Comparison of ENCODE assay signal across 9 cellular contexts in genomic region chr11:111911563-111912401, GRCh38. TPM values are rescaled to one million over a fixed set of nuclear protein-coding genes. Genes with fewer than 3 reads are reported as not detected.
DNase-seq lines count a peak whose midpoint lies in the region; ATAC-seq, FAIRE-seq and TF ChIP-seq lines count a peak whose summit lies in the region.
"Had no signal": no experiment of that assay in that cellular context is flagged by ENCODE, and none has a peak within 500 bp of the region (broad histone marks: within the 10 kb centered on the region; RNA-seq: fewer than 3 reads in every experiment).

Gene CRYAB, minus strand, starts transcription at chr11:111911770. Its CDS starts 46 bp downstream, at chr11:111911724.

- no peaks in the 10 kb centered on the region for H3K9me3 Mint-ChIP-seq in activated CD4-positive, alpha-beta T cell treated with anti-CD3 and anti-CD28 coated beads, Interleukin-2, amount 10 ng/mL, durations not matched to agents 24 days and 14 days
- H3K9me3 Mint-ChIP-seq: activated naive CD8-positive, alpha-beta T cell treated with anti-CD3 and anti-CD28 coated beads for 36 hours had no signal

- peak; percentile 83 for FAIRE-seq in HTR-8/SVneo (lab: Jason Lieb, UNC)

- ATAC-seq in GM18511 (IDR thresholded peaks at IDR 0.05; ENCODE audit: unreplicated experiment) (no peak), GM18505 (IDR thresholded peaks at IDR 0.05; ENCODE audit: unreplicated experiment) (no peak)

- no peak for TF ChIP-seq POLR2A in GM18505 (IDR thresholded peaks at IDR 0.05; ENCODE audit: borderline replicate concordance, extremely low read depth, insufficient read depth, insufficient read length)

- H3K27ac ChIP-seq in colonic mucosa (peak within 1 kb of the TSS; percentile 75), layer of hippocampus (ENCODE audit: low read depth, low read length) (peak within 1 kb of the TSS; percentile 98), subcutaneous abdominal adipose tissue (ENCODE audit: low read depth, low read length) (peak within 1 kb of the TSS; percentile 96)

- H3K9me3 ChIP-seq in colonic mucosa (no peaks in the 10 kb centered on the region), subcutaneous abdominal adipose tissue (ENCODE audit: control insufficient read depth in 5 of 5, low read length in 5 of 5) (no peaks in the 10 kb centered on the region)

- H3K4me1 ChIP-seq in colonic mucosa (no peaks in the 10 kb centered on the region), subcutaneous abdominal adipose tissue (ENCODE audit: control insufficient read depth in 5 of 5, insufficient read depth in 5 of 5, low read length in 5 of 5) (peaks cover 11 to 68% (median 64%) of the 10 kb centered on the region in 5 donors)

- no peak within 1 kb of the TSS for H3K27ac Mint-ChIP-seq in activated CD4-positive, alpha-beta T cell treated with anti-CD3 and anti-CD28 coated beads, Interleukin-2, amount 10 ng/mL, durations not matched to agents 24 days and 14 days
- H3K27ac Mint-ChIP-seq: activated naive CD8-positive, alpha-beta T cell treated with anti-CD3 and anti-CD28 coated beads for 36 hours had no signal

- H3K4me3 ChIP-seq in colonic mucosa (peak within 1 kb of the TSS; percentile 18), subcutaneous abdominal adipose tissue (ENCODE audit: low read depth in 1 of 5, low read length in 5 of 5) (peak within 1 kb of the TSS; percentile 62 to 87 (median 76))

- H3K27me3 Mint-ChIP-seq in activated CD4-positive, alpha-beta T cell treated with anti-CD3 and anti-CD28 coated beads, Interleukin-2, amount 10 ng/mL, durations not matched to agents 24 days and 14 days, result peaks cover 61% of the 10 kb centered on the region

- intact Hi-C loops in colonic mucosa (cut with DNase I), result no loop called here
- intact Hi-C loops in activated CD4-positive, alpha-beta T cell treated with anti-CD3 and anti-CD28 coated beads, Interleukin-2, amount 10 ng/mL, durations not matched to agents 24 days and 14 days (cut with micrococcal nuclease), result no loop called here

- H3K36me3 ChIP-seq in colonic mucosa (no peaks in the 10 kb centered on the region), subcutaneous abdominal adipose tissue (ENCODE audit: control insufficient read depth in 5 of 5, insufficient read depth in 5 of 5, low read length in 5 of 5) (peaks cover 8 to 22% (median 15%) of the 10 kb centered on the region in 5 donors)

- no peak within 1 kb of the TSS for H3K4me3 Mint-ChIP-seq in activated CD4-positive, alpha-beta T cell treated with anti-CD3 and anti-CD28 coated beads, Interleukin-2, amount 10 ng/mL, durations not matched to agents 24 days and 14 days
- H3K4me3 Mint-ChIP-seq: activated naive CD8-positive, alpha-beta T cell treated with anti-CD3 and anti-CD28 coated beads for 36 hours had no signal

- H3K9ac ChIP-seq in colonic mucosa (ENCODE audit: low read depth in 2 of 2, low read length in 2 of 2), result peak within 1 kb of the TSS; percentile 52 to 59
- H3K9ac ChIP-seq in subcutaneous abdominal adipose tissue (ENCODE audit: low read length in 5 of 5), result peak within 1 kb of the TSS; percentile 68 to 96 (median 81)

- TF ChIP-seq CTCF in colonic mucosa (IDR thresholded peaks at IDR 0.05), result no peak

- DNase-seq in HTR-8/SVneo (ENCODE audit: insufficient read length, low spot score) (peak; percentile 24), colonic mucosa (peak; percentile 54), NCI-H1105 treated with DMSO at 0.1 percent for 48 hours (lab: John Stamatoyannopoulos, UW) (no peak)
- DNase-seq in activated CD4-positive, alpha-beta T cell treated with anti-CD3 and anti-CD28 coated beads, Interleukin-2, amount 10 ng/mL, durations not matched to agents 24 days and 14 days, result no peak
- DNase-seq: activated naive CD8-positive, alpha-beta T cell treated with anti-CD3 and anti-CD28 coated beads for 36 hours had no signal

- no peaks in the 10 kb centered on the region for H3K36me3 Mint-ChIP-seq in activated CD4-positive, alpha-beta T cell treated with anti-CD3 and anti-CD28 coated beads, Interleukin-2, amount 10 ng/mL, durations not matched to agents 24 days and 14 days (ENCODE audit: low read depth)
- H3K36me3 Mint-ChIP-seq: activated naive CD8-positive, alpha-beta T cell treated with anti-CD3 and anti-CD28 coated beads for 36 hours had no signal

- H3K27me3 ChIP-seq in colonic mucosa (no peaks in the 10 kb centered on the region), layer of hippocampus (ENCODE audit: control insufficient read depth, insufficient read depth, low read length) (no peaks in the 10 kb centered on the region), subcutaneous abdominal adipose tissue (ENCODE audit: control insufficient read depth in 5 of 5, insufficient read depth in 4 of 5, low read length in 5 of 5) (peaks cover 0 to 5% (median 0%) of the 10 kb centered on the region in 5 donors)

- H3K4me1 Mint-ChIP-seq in activated CD4-positive, alpha-beta T cell treated with anti-CD3 and anti-CD28 coated beads, Interleukin-2, amount 10 ng/mL, durations not matched to agents 24 days and 14 days, result no peaks in the 10 kb centered on the region

RNA-seq across cellular contexts. Expression of gene CRYAB, which starts in this region (rescaled TPM):
- total RNA-seq in colonic mucosa, result 100 to 1,000 TPM in 1 of 2 donors, 10 to 100 TPM in 1; 10.6 to 166 TPM
- not detected in 2 replicates for total RNA-seq in activated CD4-positive, alpha-beta T cell treated with anti-CD3 and anti-CD28 coated beads, Interleukin-2, amount 10 ng/mL, durations not matched to agents 24 days and 14 days
- total RNA-seq: activated naive CD8-positive, alpha-beta T cell treated with anti-CD3 and anti-CD28 coated beads for 36 hours had no signal

Comparison
In these comparisons a context has a peak if more than half of its experiments do, and no peak if none do; other contexts are left out.
1. DNase-seq: peak in HTR-8/SVneo (single experiment) and colonic mucosa (single experiment); none in NCI-H1105 treated with DMSO at 0.1 percent for 48 hours (single experiment) and activated CD4-positive, alpha-beta T cell treated with anti-CD3 and anti-CD28 coated beads, Interleukin-2, amount 10 ng/mL, durations not matched to agents 24 days and 14 days (single experiment).
2. Peak in every context shown above with its lines, with median percentiles within 50 percentile points of each other: H3K27ac ChIP-seq.